In the genomic region with DNA sequence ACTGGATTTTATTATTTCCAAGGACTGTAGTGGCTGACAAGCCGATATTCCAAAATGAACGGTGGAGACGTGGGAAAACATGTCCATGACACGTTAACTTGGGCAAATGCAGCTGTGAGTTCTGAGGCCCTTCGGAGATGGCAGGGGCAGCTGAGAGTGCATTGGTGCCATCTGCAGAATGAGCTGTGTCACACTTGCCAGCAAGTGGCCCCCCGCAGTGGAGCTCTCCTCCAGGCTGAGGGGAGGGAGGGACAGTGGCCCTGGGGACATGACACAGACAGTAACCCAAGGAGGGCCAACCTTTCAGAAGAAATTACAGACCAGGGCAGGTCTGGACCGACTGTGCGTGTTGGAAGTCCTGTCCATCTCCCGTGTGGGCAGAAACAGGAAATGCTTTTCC, we compare ENCODE assay signal across 20 cellular contexts.
DNase-seq lines count a peak whose midpoint lies in the region; ATAC-seq lines count a peak whose summit lies in the region.
"Had no signal": no experiment of that assay in that cellular context is flagged by ENCODE, and none has a peak within 500 bp of the region (broad histone marks: within the 10 kb centered on the region; RNA-seq: fewer than 3 reads in every experiment).

No MANE protein-coding gene starts in this region.

- no peak overlapping the region for H3K9ac ChIP-seq in rectal smooth muscle tissue (ENCODE audit: low read length)
- H3K9ac ChIP-seq: GM23248 had no signal

- no peaks in the 10 kb centered on the region for H3K4me1 ChIP-seq in rectal smooth muscle tissue (ENCODE audit: control insufficient read depth, insufficient read depth, low read length)
- H3K4me1 ChIP-seq: HAP-1 had no signal

- peak overlapping the region; percentile 30 for H3K27ac ChIP-seq in rectal smooth muscle tissue (ENCODE audit: low read depth, low read length)
- H3K27ac ChIP-seq: C4-2B, GM23248 had no signal

- peak; percentile 18 for DNase-seq in COR-L47 (lab: John Stamatoyannopoulos, UW)
- peak; percentile 18 for DNase-seq in EH (ENCODE audit: low read depth)
- DNase-seq in NCI-H748 (lab: John Stamatoyannopoulos, UW; ENCODE audit: unreplicated experiment): peak; percentile 69
- no peak for DNase-seq in islet precursor cell
- DNase-seq: ACHN, GM23248, NCI-H1092 treated with DMSO at 0.1 percent for 48 hours, NCI-H187 treated with DMSO at 0.1 percent for 48 hours, NCI-H2171 treated with DMSO at 0.1 percent for 48 hours, NCI-H510A, NCI-H82, PC-3, RPMI8226, SHP77 treated with DMSO at 0.1 percent for 48 hours had no signal

- ATAC-seq in GM21737 (IDR thresholded peaks at IDR 0.05; ENCODE audit: unreplicated experiment): no peak
- ATAC-seq in HG02885 (IDR thresholded peaks at IDR 0.05; ENCODE audit: poor library complexity, unreplicated experiment): no peak
- ATAC-seq: GM12878, PC-3 had no signal

- H3K36me3 ChIP-seq in rectal smooth muscle tissue (ENCODE audit: control insufficient read depth, insufficient read depth, low read length): peaks cover 23% of the 10 kb centered on the region
- H3K36me3 ChIP-seq: HAP-1 had no signal

- no peaks in the 10 kb centered on the region for H3K27me3 ChIP-seq in rectal smooth muscle tissue (ENCODE audit: control insufficient read depth, insufficient read depth, low read length)

- H3K4me3 ChIP-seq in rectal smooth muscle tissue (ENCODE audit: low read length): no peak overlapping the region
- H3K4me3 ChIP-seq: GM12878, GM23248, HAP-1 had no signal
